Comparison of ENCODE assay signal across 17 cellular contexts in genomic region chr17:35617505-35617904, GRCh38. TPM values are rescaled to one million over a fixed set of nuclear protein-coding genes. Genes with fewer than 3 reads are reported as not detected.
DNase-seq lines count a peak whose midpoint lies in the region; ATAC-seq and TF ChIP-seq lines count a peak whose summit lies in the region.
"Had no signal": no experiment of that assay in that cellular context is flagged by ENCODE, and none has a peak within 500 bp of the region (broad histone marks: within the 10 kb centered on the region; RNA-seq: fewer than 3 reads in every experiment).

No MANE protein-coding gene starts in this region.

- no peaks in the 10 kb centered on the region for H3K27me3 ChIP-seq in tibial artery
- H3K27me3 ChIP-seq: SJCRH30 had no signal

- intact Hi-C loops in left ventricle myocardium superior (cut with micrococcal nuclease): loop anchor here (10.0 kb wide), 1 partner anchor 47 kb away; no protein-coding TSS in a partner anchor
- intact Hi-C loops in Right ventricle myocardium inferior (cut with DNase I): no loop called here
- intact Hi-C loops in left colon (cut with DNase I, micrococcal nuclease): loop anchor here in 1 of 2 donors (10.0 kb wide), 1 partner anchor 127 kb away; no protein-coding TSS in a partner anchor
- intact Hi-C loops in tibial artery (cut with DNase I; ENCODE audit: low total_unique reads): no loop called here

- ATAC-seq in left ventricle myocardium superior (peak; percentile 54), Right ventricle myocardium inferior (no peak), left colon (peak; percentile 39), HG03280 (IDR thresholded peaks at IDR 0.05; ENCODE audit: unreplicated experiment) (no peak)
- ATAC-seq: CD8-positive, alpha-beta T cell; HCT116 had no signal

- no peak overlapping the region for H3K27ac ChIP-seq in tibial artery
- H3K27ac ChIP-seq: SJCRH30 had no signal

- no peak overlapping the region for H3K4me3 ChIP-seq in tibial artery
- H3K4me3 ChIP-seq: SJCRH30 had no signal

- H3K36me3 ChIP-seq in tibial artery: peaks cover 0 to 20% (median under 1%) of the 10 kb centered on the region in 3 donors

- no peaks in the 10 kb centered on the region for H3K4me1 ChIP-seq in tibial artery
- H3K4me1 ChIP-seq: SJCRH30 had no signal

- H3K9me3 ChIP-seq in tibial artery: no peaks in the 10 kb centered on the region
- H3K9me3 ChIP-seq: SJCRH30 had no signal

- DNase-seq in left ventricle myocardium superior (no peak), Right ventricle myocardium inferior (ENCODE audit: missing footprints) (no peak), NCI-H69 (lab: John Stamatoyannopoulos, UW) (peak; percentile 70), left colon (no peak), cortex of kidney (lab: John Stamatoyannopoulos, UW) (no peak), tibial artery (no peak)
- DNase-seq: CD8-positive, alpha-beta T cell; MV-4-11; NCI-H1694; NCI-H2171; NCI-H510A; SJCRH30 had no signal

- TF ChIP-seq CTCF in tibial artery (IDR thresholded peaks at IDR 0.05): no peak

RNA-seq across cellular contexts. Expression of gene AP2B1, which starts 30.4 kb away (rescaled TPM):
- total RNA-seq in left ventricle myocardium superior: 119 TPM
- total RNA-seq in Right ventricle myocardium inferior: 117 TPM
- total RNA-seq in left colon: 100 to 1,000 TPM; 154 to 190 TPM

RNA-seq across cellular contexts. Expression of gene PEX12, which starts 39.1 kb away (rescaled TPM):
- total RNA-seq in left ventricle myocardium superior: 7.9 TPM
- total RNA-seq in Right ventricle myocardium inferior: 7.0 TPM
- 1 to 10 TPM; 2.8 to 4.7 TPM for total RNA-seq in left colon

RNA-seq across cellular contexts. Expression of gene SLFN14, which starts 56.9 kb away (rescaled TPM):
- total RNA-seq in left ventricle myocardium superior (not detected), Right ventricle myocardium inferior (not detected), left colon (not detected)
- total RNA-seq: CD8-positive, alpha-beta T cell; Daoy; HT1080; RPMI7951; SJCRH30 had no signal

Comparison
In these comparisons a context has a peak if more than half of its experiments do, and no peak if none do; other contexts are left out.
1. ATAC-seq: peak in left ventricle myocardium superior (single experiment) and left colon (single experiment); none in Right ventricle myocardium inferior (single experiment) and HG03280 (single experiment).